Comparison of ENCODE assay signal across 19 cellular contexts in the genomic region with DNA sequence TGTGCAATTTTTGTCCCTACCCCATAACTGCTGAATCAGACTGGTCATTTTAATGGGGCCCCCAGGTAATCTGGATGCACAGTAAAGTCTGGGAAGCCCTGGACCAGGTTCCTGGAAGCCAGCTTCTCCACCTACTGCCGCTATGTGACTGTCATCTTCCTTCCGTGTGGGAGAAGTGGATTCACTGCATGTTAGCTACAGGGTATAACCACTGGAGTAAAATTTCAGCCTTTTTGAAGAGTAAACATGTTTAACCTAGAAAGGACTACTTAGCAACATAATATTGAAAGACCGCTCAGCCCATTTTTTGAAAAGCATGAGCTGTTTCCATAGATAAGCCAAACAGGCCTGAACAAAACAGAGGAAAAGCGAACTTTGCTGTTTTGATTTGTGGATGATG.
"Had no signal": no experiment of that assay in that cellular context is flagged by ENCODE, and none has a peak within 500 bp of the region (broad histone marks: within the 10 kb centered on the region; RNA-seq: fewer than 3 reads in every experiment).

No MANE protein-coding gene starts in this region.

- H3K27ac ChIP-seq: SJSA1, SK-N-MC had no signal

- DNase-seq: KBM-7, MG63, NCI-H1092 treated with DMSO at 0.1 percent for 48 hours, NCI-H1436, NCI-H187, NCI-H2029, NCI-H2081 treated with DMSO at 0.1 percent for 48 hours, NCI-H2171 treated with DMSO at 0.1 percent for 48 hours, NCI-H345, NCI-H446 treated with DMSO at 0.1 percent for 48 hours, NCI-H510A treated with DMSO at 0.1 percent for 48 hours, NCI-H526, NCI-H774, Right ventricle myocardium superior, RPMI8226, SIG-M5 had no signal

- H3K27me3 ChIP-seq: MG63, SJSA1 had no signal

- H3K4me1 ChIP-seq: SJSA1 had no signal

- FAIRE-seq: RCC 7860 had no signal

- H3K9me3 ChIP-seq: MG63, SJSA1 had no signal

- H3K4me3 ChIP-seq: MG63, SJSA1, SK-N-MC had no signal

- H3K36me3 ChIP-seq: MG63, SJSA1 had no signal
